8 cellular contexts compared by ENCODE assay signal in genomic region chr20:45629496-45630100, GRCh38. TPM values are rescaled to one million over a fixed set of nuclear protein-coding genes. Genes with fewer than 3 reads are reported as not detected.
DNase-seq lines count a peak whose midpoint lies in the region; ATAC-seq and TF ChIP-seq lines count a peak whose summit lies in the region.

Gene WFDC10A (plus strand): TSS chr20:45629739. CDS start chr20:45629814, 75 bp downstream.

- TF ChIP-seq POLR2A in breast epithelium (IDR thresholded peaks at IDR 0.05) = no peak

- no peaks in the 10 kb centered on the region for H3K9me3 ChIP-seq in breast epithelium

- H3K4me1 ChIP-seq in breast epithelium = no peaks in the 10 kb centered on the region

- no peak within 1 kb of the TSS for H3K4me3 Mint-ChIP-seq in stimulated activated naive CD8-positive, alpha-beta T cell treated with anti-CD3 and anti-CD28 coated beads, Interleukin-15, amount 100 ng/mL, for 72 hours

- ATAC-seq in HG02759 (IDR thresholded peaks at IDR 0.05; ENCODE audit: unreplicated experiment) = peak; percentile 45
- peak; percentile 98 for ATAC-seq in left colon
- ATAC-seq in stimulated activated naive CD8-positive, alpha-beta T cell treated with anti-CD3 and anti-CD28 coated beads, Interleukin-15, amount 100 ng/mL, for 72 hours = peak; percentile 80

- peaks cover 64% of the 10 kb centered on the region for H3K27me3 Mint-ChIP-seq in stimulated activated naive CD8-positive, alpha-beta T cell treated with anti-CD3 and anti-CD28 coated beads, Interleukin-15, amount 100 ng/mL, for 72 hours

- no peaks in the 10 kb centered on the region for H3K4me1 Mint-ChIP-seq in stimulated activated naive CD8-positive, alpha-beta T cell treated with anti-CD3 and anti-CD28 coated beads, Interleukin-15, amount 100 ng/mL, for 72 hours

- H3K36me3 ChIP-seq in breast epithelium = no peaks in the 10 kb centered on the region

- peak; percentile 81 for DNase-seq in ELF-1 (ENCODE audit: low read depth, low spot score)
- DNase-seq in RPMI7951 (ENCODE audit: low read depth) = peak; percentile 77
- no peak for DNase-seq in breast epithelium (ENCODE audit: low spot score in 2 of 2)
- DNase-seq in left colon = peak; percentile 39 to 48
- peak; percentile 5 to 29 for DNase-seq in stimulated activated naive CD8-positive, alpha-beta T cell treated with anti-CD3 and anti-CD28 coated beads, Interleukin-15, amount 100 ng/mL, for 72 hours
- no peak for DNase-seq in dedifferentiated amniotic fluid mesenchymal stem cell (ENCODE audit: extremely low spot score)
- DNase-seq in NK-92 treated with Interleukin-12 subunit alpha and Interleukin-12 subunit beta, amount 100 ng/mL, for 24 hours (lab: John Stamatoyannopoulos, UW) = no peak

- intact Hi-C loops in breast epithelium (cut with DNase I; ENCODE audit: low total_unique reads) (loop anchor here (5.0 kb wide), 1 partner anchor 653 kb away; no protein-coding TSS in a partner anchor), left colon (cut with DNase I, micrococcal nuclease) (no loop called here)

- H3K4me3 ChIP-seq in breast epithelium = no peak within 1 kb of the TSS

- no peak within 1 kb of the TSS for H3K27ac ChIP-seq in breast epithelium

- peaks cover 0 to 6% of the 10 kb centered on the region in 2 donors for H3K9me3 Mint-ChIP-seq in stimulated activated naive CD8-positive, alpha-beta T cell treated with anti-CD3 and anti-CD28 coated beads, Interleukin-15, amount 100 ng/mL, for 72 hours

- TF ChIP-seq CTCF in breast epithelium (IDR thresholded peaks at IDR 0.05) = peak in 2 of 3 donors; percentile 52 to 56

- H3K27me3 ChIP-seq in breast epithelium = no peaks in the 10 kb centered on the region

- H3K27ac Mint-ChIP-seq in stimulated activated naive CD8-positive, alpha-beta T cell treated with anti-CD3 and anti-CD28 coated beads, Interleukin-15, amount 100 ng/mL, for 72 hours = no peak within 1 kb of the TSS

RNA-seq across cellular contexts. Expression of gene WFDC10A, which starts in this region (rescaled TPM):
- total RNA-seq in RPMI7951 (2014; rRNA removed; shearing (Covaris generic)) = not detected in 2 replicates
- total RNA-seq in breast epithelium (not detected), left colon (not detected)

Comparison
In these comparisons a context has a peak if more than half of its experiments do, and no peak if none do; other contexts are left out.
1. Peak in DNase-seq in RPMI7951; RNA of the gene not detected or under 1 TPM.
2. Peak in DNase-seq and ATAC-seq in left colon; RNA of the gene not detected or under 1 TPM.
3. DNase-seq: peak in ELF-1 (single experiment) and stimulated activated naive CD8-positive, alpha-beta T cell treated with anti-CD3 and anti-CD28 coated beads, Interleukin-15, amount 100 ng/mL, for 72 hours (2 of 2); none in breast epithelium (0 of 2), dedifferentiated amniotic fluid mesenchymal stem cell (single experiment) and NK-92 treated with Interleukin-12 subunit alpha and Interleukin-12 subunit beta, amount 100 ng/mL, for 24 hours (single experiment).
4. ATAC-seq: peak in every context shown above with its lines; median percentile 98 in left colon; 80 in stimulated activated naive CD8-positive, alpha-beta T cell treated with anti-CD3 and anti-CD28 coated beads, Interleukin-15, amount 100 ng/mL, for 72 hours; 45 in HG02759.